In the genomic region with DNA sequence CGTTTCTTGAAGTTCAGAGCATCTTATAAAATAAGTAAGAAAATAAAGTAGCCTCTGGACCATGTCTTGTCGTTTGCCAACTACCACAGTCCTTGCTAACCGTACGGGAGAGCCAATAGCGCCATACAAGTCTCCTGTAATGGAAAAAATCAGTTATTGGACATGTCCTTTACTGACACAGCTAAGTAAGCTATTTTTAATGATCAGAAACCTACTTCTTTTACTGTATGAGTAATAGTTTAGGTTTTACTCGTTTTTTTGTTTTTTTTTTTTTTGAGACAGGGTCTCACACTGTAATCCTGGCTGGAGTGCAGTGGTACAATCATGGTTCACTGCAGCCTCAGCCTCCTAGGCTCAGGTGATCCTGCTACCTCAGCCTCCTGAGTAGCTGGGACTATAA, we compare ENCODE assay signal across 11 cellular contexts. TPM values are rescaled to one million over a fixed set of nuclear protein-coding genes. Genes with fewer than 3 reads are reported as not detected.
DNase-seq lines count a peak whose midpoint lies in the region; ATAC-seq and TF ChIP-seq lines count a peak whose summit lies in the region.
"Had no signal": no experiment of that assay in that cellular context is flagged by ENCODE, and none has a peak within 500 bp of the region (broad histone marks: within the 10 kb centered on the region; RNA-seq: fewer than 3 reads in every experiment).

No MANE protein-coding gene starts in this region.

- TF ChIP-seq RAD21 in SK-N-SH (IDR thresholded peaks at IDR 0.05; ENCODE audit: low read length): no peak

- in situ Hi-C loops in GM13976 (cut with MboI; ENCODE audit: low sequenced_read_pairs, unreplicated experiment): no loop called here

- peaks cover 40% of the 10 kb centered on the region for H3K4me1 ChIP-seq in ACC112 (ENCODE audit: control insufficient read depth, insufficient read depth, low read length, unreplicated experiment)
- no peaks in the 10 kb centered on the region for H3K4me1 ChIP-seq in SK-N-SH (ENCODE audit: control insufficient read depth in 1 of 2, insufficient read depth in 2 of 2, low read depth in 1 of 2, low read length in 1 of 2)
- H3K4me1 ChIP-seq in muscle layer of duodenum (ENCODE audit: control insufficient read depth in 1 of 2, insufficient read depth in 2 of 2, low read length in 2 of 2): peaks cover 6 to 37% of the 10 kb centered on the region in 2 donors
- no peaks in the 10 kb centered on the region for H3K4me1 ChIP-seq in naive thymus-derived CD4-positive, alpha-beta T cell (ENCODE audit: control insufficient read depth in 2 of 2, insufficient read depth in 2 of 2, low read length in 2 of 2)

- no peak overlapping the region for H3K9ac ChIP-seq in SK-N-SH
- H3K9ac ChIP-seq: BLaER1 treated with 17β-estradiol and CSF1 and Interleukin-3, amounts not matched to agents 10 nM and 100 nM had no signal

- intact Hi-C loops in naive thymus-derived CD4-positive, alpha-beta T cell (cut with micrococcal nuclease): loop anchor here in 1 of 2 donors (5.0 to 10.0 kb wide), 2 partner anchors 35 to 332 kb away; a partner anchor contains a TSS

- POLR2A ChIA-PET in SK-N-SH (lab: Yijun Ruan, JAX): no interaction called here
- POLR2A ChIA-PET in naive thymus-derived CD4-positive, alpha-beta T cell (lab: Charles Lee): interaction anchor here (0.6 kb wide), 2 partner anchors 10 to 36 kb away, joined by 3 read pairs; no protein-coding TSS in a partner anchor

- WGBS in SK-N-SH (ENCODE audit: low lambda C conversion rate): 81% methylated on average over 6 of the region's 6 CpGs

- no peaks in the 10 kb centered on the region for H4K20me1 ChIP-seq in SK-N-SH (ENCODE audit: insufficient read depth)

- H3K9me3 Mint-ChIP-seq in naive thymus-derived CD4-positive, alpha-beta T cell: peaks cover 0 to 2% (median 0%) of the 10 kb centered on the region in 11 donors
- H3K9me3 Mint-ChIP-seq: memory B cell had no signal

- H3K79me2 ChIP-seq in ACC112 (ENCODE audit: control insufficient read depth, insufficient read depth, low read length, unreplicated experiment): no peaks in the 10 kb centered on the region
- peaks cover 9% of the 10 kb centered on the region; the same call in 1 of the 2 replicates for H3K79me2 ChIP-seq in SK-N-SH (ENCODE audit: insufficient read depth)

- no peak overlapping the region for H3K4me3 Mint-ChIP-seq in naive thymus-derived CD4-positive, alpha-beta T cell
- H3K4me3 Mint-ChIP-seq: memory B cell had no signal

- H3K4me1 Mint-ChIP-seq in naive thymus-derived CD4-positive, alpha-beta T cell: peaks cover 0 to 31% (median 8%) of the 10 kb centered on the region in 7 donors

- CTCF ChIA-PET in SK-N-SH (lab: Yijun Ruan, JAX): no interaction called here
- CTCF ChIA-PET in naive thymus-derived CD4-positive, alpha-beta T cell (lab: Charles Lee): no interaction called here

- no peaks in the 10 kb centered on the region for H3K27me3 Mint-ChIP-seq in naive thymus-derived CD4-positive, alpha-beta T cell
- H3K27me3 Mint-ChIP-seq: memory B cell had no signal

- no peak for DNase-seq in SK-N-SH
- no peak for DNase-seq in GM13976 (ENCODE audit: low spot score)
- DNase-seq in stimulated activated CD4-positive, alpha-beta T cell treated with anti-CD3 and anti-CD28 coated beads, Interleukin-4, amount 100 ng/mL, for 1 hour: no peak
- DNase-seq in naive thymus-derived CD4-positive, alpha-beta T cell: no peak
- no peak for DNase-seq in NCI-H1436 (lab: John Stamatoyannopoulos, UW)
- DNase-seq: SIG-M5 had no signal

- H2AFZ ChIP-seq in ACC112 (ENCODE audit: low read length, unreplicated experiment) (no peak overlapping the region), SK-N-SH (ENCODE audit: low read depth) (no peak overlapping the region)

- no peak overlapping the region for H3K4me3 ChIP-seq in ACC112 (ENCODE audit: low read depth, low read length)
- H3K4me3 ChIP-seq in SK-N-SH (ENCODE audit: low read depth in 2 of 2, low read length in 1 of 2): no peak overlapping the region
- H3K4me3 ChIP-seq in muscle layer of duodenum (ENCODE audit: low read depth in 1 of 2, low read length in 2 of 2): peak overlapping the region in 1 of 2 donors; percentile 33
- H3K4me3 ChIP-seq in naive thymus-derived CD4-positive, alpha-beta T cell (ENCODE audit: low read length): no peak overlapping the region
- H3K4me3 ChIP-seq: BLaER1 treated with 17β-estradiol and CSF1 and Interleukin-3, amounts not matched to agents 10 nM and 100 nM had no signal

- TF ChIP-seq EP300 in SK-N-SH (IDR thresholded peaks at IDR 0.05; ENCODE audit: borderline replicate concordance in 1 of 2, low read depth in 1 of 2, low read length in 1 of 2): no peak

- TF ChIP-seq CTCF in SK-N-SH (IDR thresholded peaks at IDR 0.05): no peak
- TF ChIP-seq CTCF in GM13976 (IDR thresholded peaks at IDR 0.05; ENCODE audit: borderline replicate concordance, control extremely low read depth, extremely low read depth, insufficient read depth, missing control alignments): no peak

- H3K27me3 ChIP-seq in ACC112 (ENCODE audit: insufficient read depth, low read length): no peaks in the 10 kb centered on the region
- H3K27me3 ChIP-seq in SK-N-SH (ENCODE audit: insufficient read depth): no peaks in the 10 kb centered on the region
- H3K27me3 ChIP-seq in muscle layer of duodenum (ENCODE audit: low read depth, low read length): no peaks in the 10 kb centered on the region
- no peaks in the 10 kb centered on the region for H3K27me3 ChIP-seq in naive thymus-derived CD4-positive, alpha-beta T cell (ENCODE audit: control insufficient read depth in 2 of 2, insufficient read depth in 2 of 2, low read length in 2 of 2)
- H3K27me3 ChIP-seq: BLaER1 treated with 17β-estradiol and CSF1 and Interleukin-3, amounts not matched to agents 10 nM and 100 nM had no signal

- peak; percentile 36 for ATAC-seq in GM21526 (IDR thresholded peaks at IDR 0.05; ENCODE audit: low FRiP score, unreplicated experiment)
- no peak for ATAC-seq in naive thymus-derived CD4-positive, alpha-beta T cell

- peaks cover 15 to 74% (median 60%) of the 10 kb centered on the region in 5 donors for H3K36me3 Mint-ChIP-seq in naive thymus-derived CD4-positive, alpha-beta T cell

- peak overlapping the region in 2 of 9 donors; percentile 2 to 3 for H3K27ac Mint-ChIP-seq in naive thymus-derived CD4-positive, alpha-beta T cell

- no peak overlapping the region for H3K4me2 ChIP-seq in SK-N-SH
- H3K4me2 ChIP-seq: BLaER1 treated with 17β-estradiol and CSF1 and Interleukin-3, amounts not matched to agents 10 nM and 100 nM had no signal

- H3K9me3 ChIP-seq in SK-N-SH: no peaks in the 10 kb centered on the region
- no peaks in the 10 kb centered on the region for H3K9me3 ChIP-seq in muscle layer of duodenum (ENCODE audit: control insufficient read depth in 1 of 2, low read length in 2 of 2)
- no peaks in the 10 kb centered on the region for H3K9me3 ChIP-seq in naive thymus-derived CD4-positive, alpha-beta T cell (ENCODE audit: control insufficient read depth in 2 of 3, low read length in 3 of 3)

- H3K27ac ChIP-seq in ACC112 (ENCODE audit: low read depth, low read length): peak overlapping the region; percentile 77
- H3K27ac ChIP-seq in SK-N-SH (ENCODE audit: low read depth in 2 of 2, low read length in 1 of 2): peak overlapping the region; percentile 49 to 54; a peak in 2 of 4 replicates
- peak overlapping the region; percentile 91 for H3K27ac ChIP-seq in muscle layer of duodenum (ENCODE audit: low read length)
- H3K27ac ChIP-seq in naive thymus-derived CD4-positive, alpha-beta T cell (ENCODE audit: low read depth, low read length): no peak overlapping the region
- H3K27ac ChIP-seq: BLaER1 treated with 17β-estradiol and CSF1 and Interleukin-3, amounts not matched to agents 10 nM and 100 nM had no signal

- H3F3A ChIP-seq in SK-N-SH (replicated peaks; ENCODE audit: insufficient read depth): peaks cover 9% of the 10 kb centered on the region

- H3K9me2 ChIP-seq in SK-N-SH: no peaks in the 10 kb centered on the region

- H3K36me3 ChIP-seq in ACC112 (ENCODE audit: insufficient read depth, low read length) (peaks cover 46% of the 10 kb centered on the region), SK-N-SH (replicated peaks in 1 of 2; ENCODE audit: control insufficient read depth in 1 of 2, insufficient read depth in 2 of 2, low read length in 1 of 2) (peaks cover 51 to 53% of the 10 kb centered on the region in 2 experiments), muscle layer of duodenum (ENCODE audit: control insufficient read depth in 1 of 2, insufficient read depth in 2 of 2, low read length in 2 of 2) (peaks cover 24 to 30% of the 10 kb centered on the region in 2 donors)
- peaks cover 5 to 52% (median 13%) of the 10 kb centered on the region in 3 experiments for H3K36me3 ChIP-seq in naive thymus-derived CD4-positive, alpha-beta T cell (ENCODE audit: control insufficient read depth in 2 of 3, insufficient read depth in 3 of 3, low read length in 3 of 3)

TF ChIP-seq in SK-N-SH, 30 proteins besides CTCF, POLR2A, EP300 and RAD21 (continues in another document):
- TF ChIP-seq, protein P1, sequence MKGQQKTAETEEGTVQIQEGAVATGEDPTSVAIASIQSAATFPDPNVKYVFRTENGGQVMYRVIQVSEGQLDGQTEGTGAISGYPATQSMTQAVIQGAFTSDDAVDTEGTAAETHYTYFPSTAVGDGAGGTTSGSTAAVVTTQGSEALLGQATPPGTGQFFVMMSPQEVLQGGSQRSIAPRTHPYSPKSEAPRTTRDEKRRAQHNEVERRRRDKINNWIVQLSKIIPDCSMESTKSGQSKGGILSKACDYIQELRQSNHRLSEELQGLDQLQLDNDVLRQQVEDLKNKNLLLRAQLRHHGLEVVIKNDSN (IDR thresholded peaks at IDR 0.05; ENCODE audit: borderline replicate concordance, low read depth): no peak
- TF ChIP-seq RCOR1 (IDR thresholded peaks at IDR 0.05; ENCODE audit: low read length) (no peak), TAF1 (IDR thresholded peaks at IDR 0.05; ENCODE audit: borderline replicate concordance, low read depth, low read length) (no peak), FOXM1 (IDR thresholded peaks at IDR 0.05; ENCODE audit: low read depth) (no peak), MEF2A (IDR thresholded peaks at IDR 0.05; ENCODE audit: borderline replicate concordance, low read depth) (no peak)

RNA-seq across cellular contexts. Expression of a gene that starts 37.8 kb away (rescaled TPM):
- 2.9 and 4.7 TPM in 2 replicates for polyA plus RNA-seq in SK-N-SH (2012; rRNA removed)
- 3.0 and 3.3 TPM in 2 replicates for polyA plus RNA-seq in SK-N-SH (2012; cell fraction: cytosol; rRNA removed)
- 4.9 and 9.0 TPM in 2 replicates for polyA plus RNA-seq in SK-N-SH (2012; cell fraction: nucleus; rRNA removed)
- total RNA-seq in naive thymus-derived CD4-positive, alpha-beta T cell: 100 to 1,000 TPM in 3 of 5 experiments, 10 to 100 TPM in 2; 50.9 to 186 (median 114) TPM
- polyA plus RNA-seq in naive thymus-derived CD4-positive, alpha-beta T cell: 10 to 100 TPM; 36.7 to 49.6 TPM
